1 cellular context compared by ENCODE assay signal in genomic region chr16:87374313-87374712, GRCh38.
A peak's percentile ranks its signal among the peaks of the same experiment; 100 is the strongest.
TF ChIP-seq lines count a peak whose summit lies in the region.

No MANE protein-coding gene starts in this region.

TF ChIP-seq in HepG2, 621 proteins besides CTCF, POLR2A, EP300 and RAD21:
- TF ChIP-seq ZNF740 (CRISPR knock-in tag; IDR thresholded peaks at IDR 0.05) (no peak), ZNF543 (CRISPR knock-in tag; IDR thresholded peaks at IDR 0.05) (no peak), ZBTB7A (CRISPR knock-in tag; IDR thresholded peaks at IDR 0.05) (no peak), CEBPB (IDR thresholded peaks at IDR 0.05; ENCODE audit: borderline replicate concordance, low read depth, low read length) (peak; percentile 1; the same call in 1 of the 2 replicates), SALL2 (CRISPR knock-in tag; IDR thresholded peaks at IDR 0.05) (no peak), PAXIP1 (CRISPR knock-in tag; conservative IDR thresholded peaks at IDR 0.05) (no peak), KLF16 (CRISPR knock-in tag; IDR thresholded peaks at IDR 0.05) (no peak), ZNF577 (CRISPR knock-in tag; IDR thresholded peaks at IDR 0.05; ENCODE audit: borderline replicate concordance, low read depth) (no peak), ZNF7 (CRISPR knock-in tag; IDR thresholded peaks at IDR 0.05) (no peak), ZFP82 (CRISPR knock-in tag; IDR thresholded peaks at IDR 0.05; ENCODE audit: borderline replicate concordance) (no peak), DPF2 (CRISPR knock-in tag; IDR thresholded peaks at IDR 0.05; ENCODE audit: borderline replicate concordance, low read depth) (no peak), ZHX2 (IDR thresholded peaks at IDR 0.05; ENCODE audit: low read depth) (no peak), ZHX2 (CRISPR knock-in tag; IDR thresholded peaks at IDR 0.05; ENCODE audit: borderline replicate concordance) (no peak), ZNF274 (CRISPR knock-in tag; IDR thresholded peaks at IDR 0.05) (no peak), RBM22 (optimal IDR thresholded peaks at IDR 0.05; ENCODE audit: low read length) (peak; percentile 89), ZMYM3 (CRISPR knock-in tag; IDR thresholded peaks at IDR 0.05) (no peak)
TF ChIP-seq in HepG2: peak in this region for 2.
